ENCODE assay signal across 2 cellular contexts in the genomic region with DNA sequence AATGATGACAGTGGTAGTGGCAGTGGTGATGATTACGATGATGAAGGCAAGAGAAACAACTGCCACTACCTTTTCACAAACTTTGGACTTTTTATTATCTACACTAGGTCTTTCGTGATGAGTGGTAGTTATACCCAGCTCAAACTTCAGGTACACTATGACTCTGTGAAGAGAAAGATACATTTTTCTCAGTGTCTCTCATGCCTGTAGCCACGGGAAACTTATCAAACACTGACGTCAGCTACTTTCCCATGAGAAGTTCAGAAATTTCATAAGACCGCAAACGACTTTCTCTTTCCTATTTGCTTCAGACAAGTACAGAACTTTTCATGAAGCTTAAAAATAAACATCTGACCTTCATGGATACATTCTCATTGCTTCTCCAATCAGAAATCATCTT.
TF ChIP-seq lines count a peak whose summit lies in the region.

No MANE protein-coding gene starts in this region.

TF ChIP-seq in IMR-90, 13 proteins besides CTCF, POLR2A, EP300 and RAD21 (continued from another document):
- TF ChIP-seq, protein P1, sequence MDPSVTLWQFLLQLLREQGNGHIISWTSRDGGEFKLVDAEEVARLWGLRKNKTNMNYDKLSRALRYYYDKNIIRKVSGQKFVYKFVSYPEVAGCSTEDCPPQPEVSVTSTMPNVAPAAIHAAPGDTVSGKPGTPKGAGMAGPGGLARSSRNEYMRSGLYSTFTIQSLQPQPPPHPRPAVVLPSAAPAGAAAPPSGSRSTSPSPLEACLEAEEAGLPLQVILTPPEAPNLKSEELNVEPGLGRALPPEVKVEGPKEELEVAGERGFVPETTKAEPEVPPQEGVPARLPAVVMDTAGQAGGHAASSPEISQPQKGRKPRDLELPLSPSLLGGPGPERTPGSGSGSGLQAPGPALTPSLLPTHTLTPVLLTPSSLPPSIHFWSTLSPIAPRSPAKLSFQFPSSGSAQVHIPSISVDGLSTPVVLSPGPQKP (IDR thresholded peaks at IDR 0.05; ENCODE audit: borderline replicate concordance, low read depth, low read length) = no peak
- TF ChIP-seq BHLHE40 (IDR thresholded peaks at IDR 0.05; ENCODE audit: low read depth, low read length) (no peak), CEBPB (IDR thresholded peaks at IDR 0.05; ENCODE audit: low read depth, low read length) (no peak), MAFK (IDR thresholded peaks at IDR 0.05; ENCODE audit: low read depth, low read length) (no peak), CHD1 (IDR thresholded peaks at IDR 0.05; ENCODE audit: low read depth, low read length) (no peak), MAZ (IDR thresholded peaks at IDR 0.05; ENCODE audit: borderline replicate concordance, low read depth, low read length) (no peak), RFX5 (IDR thresholded peaks at IDR 0.05; ENCODE audit: low read depth, low read length) (no peak), FOS (IDR thresholded peaks at IDR 0.05; ENCODE audit: low read depth, low read length) (no peak), NFE2L2 (IDR thresholded peaks at IDR 0.05; ENCODE audit: low read depth, low read length) (no peak), RCOR1 (IDR thresholded peaks at IDR 0.05; ENCODE audit: insufficient replicate concordance, low read length) (no peak), MXI1 (IDR thresholded peaks at IDR 0.05; ENCODE audit: borderline replicate concordance, low read depth, low read length) (no peak)
- TF ChIP-seq, protein P2, sequence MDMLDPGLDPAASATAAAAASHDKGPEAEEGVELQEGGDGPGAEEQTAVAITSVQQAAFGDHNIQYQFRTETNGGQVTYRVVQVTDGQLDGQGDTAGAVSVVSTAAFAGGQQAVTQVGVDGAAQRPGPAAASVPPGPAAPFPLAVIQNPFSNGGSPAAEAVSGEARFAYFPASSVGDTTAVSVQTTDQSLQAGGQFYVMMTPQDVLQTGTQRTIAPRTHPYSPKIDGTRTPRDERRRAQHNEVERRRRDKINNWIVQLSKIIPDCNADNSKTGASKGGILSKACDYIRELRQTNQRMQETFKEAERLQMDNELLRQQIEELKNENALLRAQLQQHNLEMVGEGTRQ (IDR thresholded peaks at IDR 0.05; ENCODE audit: low read depth, low read length) = no peak

TF ChIP-seq in SK-N-SH treated with all-trans-retinoic acid at 6 μM for 48 hours, 23 proteins besides CTCF, POLR2A, EP300 and RAD21:
- TF ChIP-seq, protein P3, sequence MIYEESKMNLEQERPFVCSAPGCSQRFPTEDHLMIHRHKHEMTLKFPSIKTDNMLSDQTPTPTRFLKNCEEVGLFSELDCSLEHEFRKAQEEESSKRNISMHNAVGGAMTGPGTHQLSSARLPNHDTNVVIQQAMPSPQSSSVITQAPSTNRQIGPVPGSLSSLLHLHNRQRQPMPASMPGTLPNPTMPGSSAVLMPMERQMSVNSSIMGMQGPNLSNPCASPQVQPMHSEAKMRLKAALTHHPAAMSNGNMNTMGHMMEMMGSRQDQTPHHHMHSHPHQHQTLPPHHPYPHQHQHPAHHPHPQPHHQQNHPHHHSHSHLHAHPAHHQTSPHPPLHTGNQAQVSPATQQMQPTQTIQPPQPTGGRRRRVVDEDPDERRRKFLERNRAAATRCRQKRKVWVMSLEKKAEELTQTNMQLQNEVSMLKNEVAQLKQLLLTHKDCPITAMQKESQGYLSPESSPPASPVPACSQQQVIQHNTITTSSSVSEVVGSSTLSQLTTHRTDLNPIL (CRISPR knock-in tag; IDR thresholded peaks at IDR 0.05; ENCODE audit: low read depth) = no peak
- TF ChIP-seq BACH2 (CRISPR knock-in tag; IDR thresholded peaks at IDR 0.05; ENCODE audit: borderline replicate concordance) = no peak
- no peak for TF ChIP-seq PPARA (CRISPR knock-in tag; IDR thresholded peaks at IDR 0.05; ENCODE audit: borderline replicate concordance)
- no peak for TF ChIP-seq RARB (CRISPR knock-in tag; IDR thresholded peaks at IDR 0.05)
- TF ChIP-seq, protein P4, sequence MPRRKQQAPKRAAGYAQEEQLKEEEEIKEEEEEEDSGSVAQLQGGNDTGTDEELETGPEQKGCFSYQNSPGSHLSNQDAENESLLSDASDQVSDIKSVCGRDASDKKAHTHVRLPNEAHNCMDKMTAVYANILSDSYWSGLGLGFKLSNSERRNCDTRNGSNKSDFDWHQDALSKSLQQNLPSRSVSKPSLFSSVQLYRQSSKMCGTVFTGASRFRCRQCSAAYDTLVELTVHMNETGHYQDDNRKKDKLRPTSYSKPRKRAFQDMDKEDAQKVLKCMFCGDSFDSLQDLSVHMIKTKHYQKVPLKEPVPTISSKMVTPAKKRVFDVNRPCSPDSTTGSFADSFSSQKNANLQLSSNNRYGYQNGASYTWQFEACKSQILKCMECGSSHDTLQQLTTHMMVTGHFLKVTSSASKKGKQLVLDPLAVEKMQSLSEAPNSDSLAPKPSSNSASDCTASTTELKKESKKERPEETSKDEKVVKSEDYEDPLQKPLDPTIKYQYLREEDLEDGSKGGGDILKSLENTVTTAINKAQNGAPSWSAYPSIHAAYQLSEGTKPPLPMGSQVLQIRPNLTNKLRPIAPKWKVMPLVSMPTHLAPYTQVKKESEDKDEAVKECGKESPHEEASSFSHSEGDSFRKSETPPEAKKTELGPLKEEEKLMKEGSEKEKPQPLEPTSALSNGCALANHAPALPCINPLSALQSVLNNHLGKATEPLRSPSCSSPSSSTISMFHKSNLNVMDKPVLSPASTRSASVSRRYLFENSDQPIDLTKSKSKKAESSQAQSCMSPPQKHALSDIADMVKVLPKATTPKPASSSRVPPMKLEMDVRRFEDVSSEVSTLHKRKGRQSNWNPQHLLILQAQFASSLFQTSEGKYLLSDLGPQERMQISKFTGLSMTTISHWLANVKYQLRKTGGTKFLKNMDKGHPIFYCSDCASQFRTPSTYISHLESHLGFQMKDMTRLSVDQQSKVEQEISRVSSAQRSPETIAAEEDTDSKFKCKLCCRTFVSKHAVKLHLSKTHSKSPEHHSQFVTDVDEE (CRISPR knock-in tag; IDR thresholded peaks at IDR 0.05) = no peak
- TF ChIP-seq OSR1 (CRISPR knock-in tag; IDR thresholded peaks at IDR 0.05) = no peak
- no peak for TF ChIP-seq GLIS3 (CRISPR knock-in tag; IDR thresholded peaks at IDR 0.05)
- TF ChIP-seq, protein P5, sequence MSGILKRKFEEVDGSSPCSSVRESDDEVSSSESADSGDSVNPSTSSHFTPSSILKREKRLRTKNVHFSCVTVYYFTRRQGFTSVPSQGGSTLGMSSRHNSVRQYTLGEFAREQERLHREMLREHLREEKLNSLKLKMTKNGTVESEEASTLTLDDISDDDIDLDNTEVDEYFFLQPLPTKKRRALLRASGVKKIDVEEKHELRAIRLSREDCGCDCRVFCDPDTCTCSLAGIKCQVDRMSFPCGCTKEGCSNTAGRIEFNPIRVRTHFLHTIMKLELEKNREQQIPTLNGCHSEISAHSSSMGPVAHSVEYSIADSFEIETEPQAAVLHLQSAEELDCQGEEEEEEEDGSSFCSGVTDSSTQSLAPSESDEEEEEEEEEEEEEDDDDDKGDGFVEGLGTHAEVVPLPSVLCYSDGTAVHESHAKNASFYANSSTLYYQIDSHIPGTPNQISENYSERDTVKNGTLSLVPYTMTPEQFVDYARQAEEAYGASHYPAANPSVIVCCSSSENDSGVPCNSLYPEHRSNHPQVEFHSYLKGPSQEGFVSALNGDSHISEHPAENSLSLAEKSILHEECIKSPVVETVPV (CRISPR knock-in tag; IDR thresholded peaks at IDR 0.05) = no peak
- no peak for TF ChIP-seq ZFP30 (CRISPR knock-in tag; IDR thresholded peaks at IDR 0.05)
- no peak for TF ChIP-seq ZNF70 (CRISPR knock-in tag; IDR thresholded peaks at IDR 0.05)
- TF ChIP-seq SNAI2 (CRISPR knock-in tag; IDR thresholded peaks at IDR 0.05) = no peak
- TF ChIP-seq, protein P6, sequence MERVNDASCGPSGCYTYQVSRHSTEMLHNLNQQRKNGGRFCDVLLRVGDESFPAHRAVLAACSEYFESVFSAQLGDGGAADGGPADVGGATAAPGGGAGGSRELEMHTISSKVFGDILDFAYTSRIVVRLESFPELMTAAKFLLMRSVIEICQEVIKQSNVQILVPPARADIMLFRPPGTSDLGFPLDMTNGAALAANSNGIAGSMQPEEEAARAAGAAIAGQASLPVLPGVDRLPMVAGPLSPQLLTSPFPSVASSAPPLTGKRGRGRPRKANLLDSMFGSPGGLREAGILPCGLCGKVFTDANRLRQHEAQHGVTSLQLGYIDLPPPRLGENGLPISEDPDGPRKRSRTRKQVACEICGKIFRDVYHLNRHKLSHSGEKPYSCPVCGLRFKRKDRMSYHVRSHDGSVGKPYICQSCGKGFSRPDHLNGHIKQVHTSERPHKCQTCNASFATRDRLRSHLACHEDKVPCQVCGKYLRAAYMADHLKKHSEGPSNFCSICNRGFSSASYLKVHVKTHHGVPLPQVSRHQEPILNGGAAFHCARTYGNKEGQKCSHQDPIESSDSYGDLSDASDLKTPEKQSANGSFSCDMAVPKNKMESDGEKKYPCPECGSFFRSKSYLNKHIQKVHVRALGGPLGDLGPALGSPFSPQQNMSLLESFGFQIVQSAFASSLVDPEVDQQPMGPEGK (CRISPR knock-in tag; IDR thresholded peaks at IDR 0.05; ENCODE audit: borderline replicate concordance) = no peak
- TF ChIP-seq TCF4 (CRISPR knock-in tag; IDR thresholded peaks at IDR 0.05; ENCODE audit: borderline replicate concordance) = no peak
- no peak for TF ChIP-seq ARNTL (CRISPR knock-in tag; IDR thresholded peaks at IDR 0.05; ENCODE audit: borderline replicate concordance, low read depth)
- no peak for TF ChIP-seq ZC3H10 (CRISPR knock-in tag; IDR thresholded peaks at IDR 0.05)
- TF ChIP-seq, protein P7, sequence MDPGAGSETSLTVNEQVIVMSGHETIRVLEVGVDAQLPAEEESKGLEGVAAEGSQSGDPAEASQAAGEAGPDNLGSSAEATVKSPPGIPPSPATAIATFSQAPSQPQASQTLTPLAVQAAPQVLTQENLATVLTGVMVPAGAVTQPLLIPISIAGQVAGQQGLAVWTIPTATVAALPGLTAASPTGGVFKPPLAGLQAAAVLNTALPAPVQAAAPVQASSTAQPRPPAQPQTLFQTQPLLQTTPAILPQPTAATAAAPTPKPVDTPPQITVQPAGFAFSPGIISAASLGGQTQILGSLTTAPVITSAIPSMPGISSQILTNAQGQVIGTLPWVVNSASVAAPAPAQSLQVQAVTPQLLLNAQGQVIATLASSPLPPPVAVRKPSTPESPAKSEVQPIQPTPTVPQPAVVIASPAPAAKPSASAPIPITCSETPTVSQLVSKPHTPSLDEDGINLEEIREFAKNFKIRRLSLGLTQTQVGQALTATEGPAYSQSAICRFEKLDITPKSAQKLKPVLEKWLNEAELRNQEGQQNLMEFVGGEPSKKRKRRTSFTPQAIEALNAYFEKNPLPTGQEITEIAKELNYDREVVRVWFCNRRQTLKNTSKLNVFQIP (CRISPR knock-in tag; IDR thresholded peaks at IDR 0.05; ENCODE audit: borderline replicate concordance, low read depth) = no peak
- no peak for TF ChIP-seq ISL1 (CRISPR knock-in tag; IDR thresholded peaks at IDR 0.05)
- TF ChIP-seq TOX (CRISPR knock-in tag; IDR thresholded peaks at IDR 0.05; ENCODE audit: borderline replicate concordance) = no peak
- TF ChIP-seq ZNF565 (CRISPR knock-in tag; conservative IDR thresholded peaks at IDR 0.05; ENCODE audit: low read depth) = no peak
- TF ChIP-seq CSDC2 (CRISPR knock-in tag; IDR thresholded peaks at IDR 0.05) = no peak
